18 cellular contexts compared by ENCODE assay signal in the genomic region with DNA sequence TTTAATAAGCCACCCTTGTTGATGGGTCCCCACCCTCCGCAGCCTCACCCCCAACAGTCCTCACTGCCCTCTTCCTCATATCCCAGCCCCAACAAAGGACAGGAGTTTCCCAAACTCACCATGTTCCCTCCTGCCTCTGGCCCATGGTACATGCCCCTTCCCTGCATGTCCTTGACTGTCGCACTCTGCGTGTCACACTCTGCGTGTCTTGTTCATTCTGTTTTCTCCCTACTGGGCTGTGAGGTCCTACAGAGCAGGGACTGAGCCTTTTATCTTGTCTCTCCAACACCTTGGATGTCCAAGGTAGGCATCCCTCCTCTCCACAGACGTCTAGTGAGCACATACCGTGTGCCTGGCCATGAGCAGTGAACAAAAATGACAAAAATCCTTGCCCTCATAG.
DNase-seq lines count a peak whose midpoint lies in the region; ATAC-seq and TF ChIP-seq lines count a peak whose summit lies in the region.
"Had no signal": no experiment of that assay in that cellular context is flagged by ENCODE, and none has a peak within 500 bp of the region (broad histone marks: within the 10 kb centered on the region; RNA-seq: fewer than 3 reads in every experiment).

No MANE protein-coding gene starts in this region.

- H3K4me1 ChIP-seq in liver (ENCODE audit: control insufficient read depth in 4 of 4, insufficient read depth in 4 of 4, low read length in 3 of 4) = peaks cover 8 to 22% (median 10%) of the 10 kb centered on the region in 4 donors
- H3K4me1 ChIP-seq: HAP-1 had no signal

- peak overlapping the region; percentile 82 for H3K27ac Mint-ChIP-seq in activated T-cell treated with anti-CD3 and anti-CD28 coated beads, Interleukin-2, amount 50 U/mL, for 72 hours
- H3K27ac Mint-ChIP-seq in activated CD8-positive, alpha-beta T cell treated with anti-CD3 and anti-CD28 coated beads, Interleukin-2, amount 10 ng/mL, durations not matched to agents 7 days and 5 days = peak overlapping the region; percentile 93
- H3K27ac Mint-ChIP-seq in stimulated activated naive B cell treated with anti-CD40 and anti-IgM and Interleukin-4, amounts not matched to agents 10 μg/mL and 1 μg/mL and 100 μg/mL, for 72 hours = peak overlapping the region; percentile 76
- H3K27ac Mint-ChIP-seq in naive thymus-derived CD8-positive, alpha-beta T cell = peak overlapping the region in 1 of 10 donors; percentile 47

- no peak overlapping the region for H3K9ac ChIP-seq in liver (ENCODE audit: low read depth in 1 of 2, low read length in 2 of 2)

- H3K27me3 Mint-ChIP-seq in activated T-cell treated with anti-CD3 and anti-CD28 coated beads, Interleukin-2, amount 50 U/mL, for 72 hours (ENCODE audit: low read depth) = no peaks in the 10 kb centered on the region
- no peaks in the 10 kb centered on the region for H3K27me3 Mint-ChIP-seq in activated CD8-positive, alpha-beta T cell treated with anti-CD3 and anti-CD28 coated beads, Interleukin-2, amount 10 ng/mL, durations not matched to agents 7 days and 5 days (ENCODE audit: low read depth)
- no peaks in the 10 kb centered on the region for H3K27me3 Mint-ChIP-seq in stimulated activated naive B cell treated with anti-CD40 and anti-IgM and Interleukin-4, amounts not matched to agents 10 μg/mL and 1 μg/mL and 100 μg/mL, for 72 hours
- H3K27me3 Mint-ChIP-seq in naive thymus-derived CD8-positive, alpha-beta T cell = no peaks in the 10 kb centered on the region
- H3K27me3 Mint-ChIP-seq: activated naive CD4-positive, alpha-beta T cell treated with anti-CD3 and anti-CD28 coated beads, Interleukin-2, amount 10 ng/mL, durations not matched to agents 7 days and 5 days; naive B cell had no signal

- WGBS in liver = 94% methylated on average over 6 of the region's 6 CpGs

- no peaks in the 10 kb centered on the region for H3K9me3 ChIP-seq in liver (ENCODE audit: control insufficient read depth in 4 of 4, low read length in 3 of 4)
- H3K9me3 ChIP-seq: HAP-1, suprapubic skin had no signal

- H3K36me3 Mint-ChIP-seq in activated T-cell treated with anti-CD3 and anti-CD28 coated beads, Interleukin-2, amount 50 U/mL, for 72 hours (ENCODE audit: insufficient read depth in 2 of 2) = peaks cover 3 to 4% of the 10 kb centered on the region in 2 donors
- peaks cover 48% of the 10 kb centered on the region for H3K36me3 Mint-ChIP-seq in activated CD8-positive, alpha-beta T cell treated with anti-CD3 and anti-CD28 coated beads, Interleukin-2, amount 10 ng/mL, durations not matched to agents 7 days and 5 days (ENCODE audit: low read depth)
- peaks cover 48 to 69% of the 10 kb centered on the region in 2 donors for H3K36me3 Mint-ChIP-seq in stimulated activated naive B cell treated with anti-CD40 and anti-IgM and Interleukin-4, amounts not matched to agents 10 μg/mL and 1 μg/mL and 100 μg/mL, for 72 hours
- H3K36me3 Mint-ChIP-seq in naive thymus-derived CD8-positive, alpha-beta T cell = peaks cover 0 to 16% (median 11%) of the 10 kb centered on the region in 3 donors

- no peak for ATAC-seq in activated T-cell treated with anti-CD3 and anti-CD28 coated beads, Interleukin-2, amount 50 U/mL, for 72 hours (replicated peaks in 1 of 2)
- no peak for ATAC-seq in activated CD8-positive, alpha-beta T cell treated with anti-CD3 and anti-CD28 coated beads, Interleukin-2, amount 10 ng/mL, durations not matched to agents 7 days and 5 days
- ATAC-seq in stimulated activated naive B cell treated with anti-CD40 and anti-IgM and Interleukin-4, amounts not matched to agents 10 μg/mL and 1 μg/mL and 100 μg/mL, for 72 hours (replicated peaks) = no peak
- ATAC-seq in naive thymus-derived CD8-positive, alpha-beta T cell = no peak

- no peaks in the 10 kb centered on the region for H3K9me3 Mint-ChIP-seq in activated T-cell treated with anti-CD3 and anti-CD28 coated beads, Interleukin-2, amount 50 U/mL, for 72 hours
- H3K9me3 Mint-ChIP-seq in activated CD8-positive, alpha-beta T cell treated with anti-CD3 and anti-CD28 coated beads, Interleukin-2, amount 10 ng/mL, durations not matched to agents 7 days and 5 days (ENCODE audit: insufficient read depth) = no peaks in the 10 kb centered on the region
- H3K9me3 Mint-ChIP-seq in stimulated activated naive B cell treated with anti-CD40 and anti-IgM and Interleukin-4, amounts not matched to agents 10 μg/mL and 1 μg/mL and 100 μg/mL, for 72 hours = no peaks in the 10 kb centered on the region
- H3K9me3 Mint-ChIP-seq in naive thymus-derived CD8-positive, alpha-beta T cell = no peaks in the 10 kb centered on the region
- H3K9me3 Mint-ChIP-seq: activated naive CD4-positive, alpha-beta T cell treated with anti-CD3 and anti-CD28 coated beads, Interleukin-2, amount 10 ng/mL, durations not matched to agents 7 days and 5 days; naive B cell had no signal

- no peak overlapping the region for H3K4me3 ChIP-seq in liver (ENCODE audit: low read depth in 1 of 3, low read length in 3 of 3)
- H3K4me3 ChIP-seq: HAP-1, skin epidermis, suprapubic skin had no signal

- H3K4me3 Mint-ChIP-seq in activated T-cell treated with anti-CD3 and anti-CD28 coated beads, Interleukin-2, amount 50 U/mL, for 72 hours = peak overlapping the region; percentile 27 to 65
- H3K4me3 Mint-ChIP-seq in activated CD8-positive, alpha-beta T cell treated with anti-CD3 and anti-CD28 coated beads, Interleukin-2, amount 10 ng/mL, durations not matched to agents 7 days and 5 days = no peak overlapping the region
- no peak overlapping the region for H3K4me3 Mint-ChIP-seq in stimulated activated naive B cell treated with anti-CD40 and anti-IgM and Interleukin-4, amounts not matched to agents 10 μg/mL and 1 μg/mL and 100 μg/mL, for 72 hours
- no peak overlapping the region for H3K4me3 Mint-ChIP-seq in naive thymus-derived CD8-positive, alpha-beta T cell
- H3K4me3 Mint-ChIP-seq: activated naive CD4-positive, alpha-beta T cell treated with anti-CD3 and anti-CD28 coated beads, Interleukin-2, amount 10 ng/mL, durations not matched to agents 7 days and 5 days; naive B cell had no signal

- peak overlapping the region; percentile 54 to 73 for H3K27ac ChIP-seq in liver (ENCODE audit: low read depth in 1 of 2, low read length in 2 of 2)
- H3K27ac ChIP-seq: HL-60, suprapubic skin had no signal

- TF ChIP-seq RAD21 in liver (IDR thresholded peaks at IDR 0.05) = no peak

- H3K36me3 ChIP-seq in liver (ENCODE audit: control insufficient read depth in 4 of 4, insufficient read depth in 3 of 4, low read depth in 1 of 4, low read length in 3 of 4) = no peaks in the 10 kb centered on the region
- H3K36me3 ChIP-seq: HAP-1, suprapubic skin had no signal

- CTCF ChIA-PET in activated CD8-positive, alpha-beta T cell treated with anti-CD3 and anti-CD28 coated beads, Interleukin-2, amount 10 ng/mL, durations not matched to agents 7 days and 5 days (lab: Charles Lee) = interaction anchor here (1.0 to 2.6 kb wide), 5 partner anchors 10 to 158 kb away, joined by 3 to 8 read pairs (median 6); no protein-coding TSS in a partner anchor

- POLR2A ChIA-PET in activated CD8-positive, alpha-beta T cell treated with anti-CD3 and anti-CD28 coated beads, Interleukin-2, amount 10 ng/mL, durations not matched to agents 7 days and 5 days (lab: Charles Lee) = interaction anchor here (0.6 kb wide), 2 partner anchors 47 to 119 kb away, joined by 4 read pairs; no protein-coding TSS in a partner anchor
- POLR2A ChIA-PET in naive thymus-derived CD8-positive, alpha-beta T cell (lab: Charles Lee) = interaction anchor here (0.6 kb wide), 1 partner anchor 589 kb away, joined by 4 read pairs; no protein-coding TSS in a partner anchor

- DNase-seq in activated T-cell treated with anti-CD3 and anti-CD28 coated beads, Interleukin-2, amount 50 U/mL, for 72 hours = no peak
- no peak for DNase-seq in activated T-cell treated with anti-CD3 and anti-CD28 coated beads, Interleukin-2, amount 50 U/mL, for 1 hour
- DNase-seq in activated CD8-positive, alpha-beta T cell treated with anti-CD3 and anti-CD28 coated beads, Interleukin-2, amount 10 ng/mL, durations not matched to agents 7 days and 5 days = no peak
- no peak for DNase-seq in stimulated activated naive B cell treated with anti-CD40 and anti-IgM and Interleukin-4, amounts not matched to agents 10 μg/mL and 1 μg/mL and 100 μg/mL, for 72 hours
- DNase-seq in GF-D8 (lab: John Stamatoyannopoulos, UW) (no peak), OCI-M1 (lab: John Stamatoyannopoulos, UW) (no peak)
- no peak for DNase-seq in naive thymus-derived CD8-positive, alpha-beta T cell
- DNase-seq: activated naive CD4-positive, alpha-beta T cell treated with anti-CD3 and anti-CD28 coated beads, Interleukin-2, amount 10 ng/mL, durations not matched to agents 7 days and 5 days; caudate nucleus; glutamatergic neuron; naive B cell; NCI-H1694; NCI-H524 treated with DMSO at 0.1 percent for 48 hours had no signal

- no peaks in the 10 kb centered on the region for H3K27me3 ChIP-seq in liver (ENCODE audit: control insufficient read depth in 4 of 4, insufficient read depth in 4 of 4, low read length in 3 of 4)
- H3K27me3 ChIP-seq: suprapubic skin had no signal

- TF ChIP-seq CTCF in liver (IDR thresholded peaks at IDR 0.05; ENCODE audit: low read depth, low read length, missing input control) = no peak

- peaks cover 100% of the 10 kb centered on the region for H3K4me1 Mint-ChIP-seq in activated T-cell treated with anti-CD3 and anti-CD28 coated beads, Interleukin-2, amount 50 U/mL, for 72 hours (ENCODE audit: low read depth)
- H3K4me1 Mint-ChIP-seq in activated CD8-positive, alpha-beta T cell treated with anti-CD3 and anti-CD28 coated beads, Interleukin-2, amount 10 ng/mL, durations not matched to agents 7 days and 5 days (ENCODE audit: low read depth) = peaks cover 95% of the 10 kb centered on the region
- peaks cover 56 to 91% of the 10 kb centered on the region in 2 donors for H3K4me1 Mint-ChIP-seq in stimulated activated naive B cell treated with anti-CD40 and anti-IgM and Interleukin-4, amounts not matched to agents 10 μg/mL and 1 μg/mL and 100 μg/mL, for 72 hours
- peaks cover 13 to 39% (median 27%) of the 10 kb centered on the region in 4 donors for H3K4me1 Mint-ChIP-seq in naive thymus-derived CD8-positive, alpha-beta T cell

TF ChIP-seq in liver, 16 proteins besides CTCF, POLR2A, EP300 and RAD21 (continues in another document):
- no peak for TF ChIP-seq EGR1 (IDR thresholded peaks at IDR 0.05; ENCODE audit: low read depth in 2 of 2)
- TF ChIP-seq, protein P1, sequence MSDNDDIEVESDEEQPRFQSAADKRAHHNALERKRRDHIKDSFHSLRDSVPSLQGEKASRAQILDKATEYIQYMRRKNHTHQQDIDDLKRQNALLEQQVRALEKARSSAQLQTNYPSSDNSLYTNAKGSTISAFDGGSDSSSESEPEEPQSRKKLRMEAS (IDR thresholded peaks at IDR 0.05) = no peak
- TF ChIP-seq YY1 (IDR thresholded peaks at IDR 0.05) = no peak
- no peak for TF ChIP-seq HNF4G (IDR thresholded peaks at IDR 0.05)

Comparison
In these comparisons a context has a peak if more than half of its experiments do, and no peak if none do; other contexts are left out.
1. H3K4me3 Mint-ChIP-seq: peak in activated T-cell treated with anti-CD3 and anti-CD28 coated beads, Interleukin-2, amount 50 U/mL, for 72 hours (2 of 2); none in activated CD8-positive, alpha-beta T cell treated with anti-CD3 and anti-CD28 coated beads, Interleukin-2, amount 10 ng/mL, durations not matched to agents 7 days and 5 days (single experiment), stimulated activated naive B cell treated with anti-CD40 and anti-IgM and Interleukin-4, amounts not matched to agents 10 μg/mL and 1 μg/mL and 100 μg/mL, for 72 hours (0 of 2) and naive thymus-derived CD8-positive, alpha-beta T cell (0 of 10).